ENCODE assay signal across 9 cellular contexts in the genomic region with DNA sequence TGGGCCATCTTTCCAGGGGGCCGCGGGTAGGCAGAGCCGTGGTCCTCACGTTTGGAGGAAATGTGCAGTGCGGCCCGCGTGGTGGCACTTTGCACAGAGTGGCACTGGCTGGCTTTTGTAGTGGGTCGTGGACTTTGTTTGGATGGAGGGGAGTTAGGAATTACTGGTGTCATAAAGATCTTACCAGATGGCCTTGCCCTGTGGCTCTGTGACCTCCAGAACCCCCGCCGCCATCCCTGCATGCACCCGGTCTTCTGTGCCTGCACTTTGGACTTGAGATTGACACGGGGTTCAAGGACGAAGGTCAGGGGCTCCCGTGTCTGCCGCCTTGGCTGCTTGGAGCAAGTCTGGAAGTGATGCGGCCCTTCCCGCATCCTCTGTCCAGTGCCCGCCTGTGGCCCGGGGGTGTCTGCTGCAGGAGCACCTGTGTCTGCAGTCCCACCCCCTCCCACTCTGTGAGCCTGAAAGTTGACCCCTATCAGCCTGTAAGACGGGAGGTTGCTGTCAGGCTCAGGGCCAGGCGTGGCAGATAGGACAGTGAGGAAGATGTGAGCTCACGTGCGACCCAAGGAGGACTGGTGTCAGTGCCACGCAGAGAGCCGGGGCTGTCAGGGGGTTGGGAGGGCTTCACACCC. TPM values are rescaled to one million over a fixed set of nuclear protein-coding genes. Genes with fewer than 3 reads are reported as not detected.
DNase-seq lines count a peak whose midpoint lies in the region; ATAC-seq and TF ChIP-seq lines count a peak whose summit lies in the region.
"Had no signal": no experiment of that assay in that cellular context is flagged by ENCODE, and none has a peak within 500 bp of the region (broad histone marks: within the 10 kb centered on the region; RNA-seq: fewer than 3 reads in every experiment).

No MANE protein-coding gene starts in this region.

- H3K27me3 Mint-ChIP-seq in Caco-2 (ENCODE audit: insufficient read depth, unreplicated experiment): no peaks in the 10 kb centered on the region
- peaks cover 34% of the 10 kb centered on the region for H3K27me3 Mint-ChIP-seq in T-helper 17 cell
- peaks cover 8% of the 10 kb centered on the region for H3K27me3 Mint-ChIP-seq in glutamatergic neuron (ENCODE audit: unreplicated experiment)

- H3K36me3 ChIP-seq in Caco-2 (ENCODE audit: control insufficient read depth, insufficient read depth, low read length): no peaks in the 10 kb centered on the region
- no peaks in the 10 kb centered on the region for H3K36me3 ChIP-seq in rectal smooth muscle tissue (ENCODE audit: control insufficient read depth, insufficient read depth, low read length)

- H3K27ac Mint-ChIP-seq in Caco-2 (ENCODE audit: unreplicated experiment): peak overlapping the region; percentile 89
- no peak overlapping the region for H3K27ac Mint-ChIP-seq in T-helper 17 cell
- H3K27ac Mint-ChIP-seq in glutamatergic neuron (ENCODE audit: unreplicated experiment): no peak overlapping the region

- no peaks in the 10 kb centered on the region for H3K9me3 Mint-ChIP-seq in Caco-2 (ENCODE audit: unreplicated experiment)
- peaks cover 5% of the 10 kb centered on the region for H3K9me3 Mint-ChIP-seq in glutamatergic neuron (ENCODE audit: unreplicated experiment)

- no peak overlapping the region for H3K27ac ChIP-seq in rectal smooth muscle tissue (ENCODE audit: low read depth, low read length)

- CTCF ChIA-PET in Caco-2 (lab: Charles Lee): interaction anchor here (0.5 to 2.5 kb wide), 8 partner anchors 7 to 320 kb away, joined by 3 to 10 read pairs (median 4); partner anchors contain the start of gene ZNF57

- H3K36me3 Mint-ChIP-seq in Caco-2 (ENCODE audit: insufficient read depth, unreplicated experiment) (no peaks in the 10 kb centered on the region), T-helper 17 cell (ENCODE audit: low read depth) (peaks cover 2% of the 10 kb centered on the region), glutamatergic neuron (ENCODE audit: unreplicated experiment) (no peaks in the 10 kb centered on the region)

- H3K9me3 ChIP-seq in Caco-2 (no peaks in the 10 kb centered on the region), T-helper 17 cell (ENCODE audit: control insufficient read depth, low read length, poor library complexity, severe bottlenecking) (no peaks in the 10 kb centered on the region)

- POLR2A ChIA-PET in Caco-2 (lab: Charles Lee): no interaction called here

- H3K4me1 Mint-ChIP-seq in Caco-2 (ENCODE audit: low read depth, unreplicated experiment) (no peaks in the 10 kb centered on the region), T-helper 17 cell (peaks cover 24% of the 10 kb centered on the region), glutamatergic neuron (ENCODE audit: low read depth, unreplicated experiment) (peaks cover 23% of the 10 kb centered on the region)

- H3K4me3 ChIP-seq in Caco-2 (ENCODE audit: low read depth, low read length): peak overlapping the region; percentile 99
- peak overlapping the region; percentile 74 for H3K4me3 ChIP-seq in rectal smooth muscle tissue (ENCODE audit: low read length)

- H3K4me1 ChIP-seq in Caco-2: peaks cover 31% of the 10 kb centered on the region
- H3K4me1 ChIP-seq in rectal smooth muscle tissue (ENCODE audit: control insufficient read depth, insufficient read depth, low read length): peaks cover 29% of the 10 kb centered on the region

- peak in 1 of 2 experiments; percentile 47 for DNase-seq in Caco-2
- no peak for DNase-seq in T-helper 17 cell
- DNase-seq in glutamatergic neuron: no peak
- DNase-seq in HPDE6-E6E7 (ENCODE audit: extremely low spot score): no peak
- DNase-seq in hypothalamus (lab: John Stamatoyannopoulos, UW): no peak
- no peak for DNase-seq in midbrain (lab: John Stamatoyannopoulos, UW)

- no peak for TF ChIP-seq CTCF in Caco-2 (IDR thresholded peaks at IDR 0.05; ENCODE audit: insufficient read depth in 1 of 2, low read depth in 1 of 2, low read length in 1 of 2, severe bottlenecking in 1 of 2, unreplicated experiment in 1 of 2)
- TF ChIP-seq CTCF in glutamatergic neuron (IDR thresholded peaks at IDR 0.05; ENCODE audit: partially characterized antibody, unreplicated experiment): no peak

- BruUV-seq in Caco-2 (replicated peaks; lab: Mats Ljungman, UMichigan): TSS peak; percentile 56

- intact Hi-C loops in Caco-2 (cut with micrococcal nuclease; ENCODE audit: unreplicated experiment): no loop called here

- H3K4me3 Mint-ChIP-seq in Caco-2 (ENCODE audit: unreplicated experiment) (peak overlapping the region; percentile 87), T-helper 17 cell (peak overlapping the region; percentile 86), glutamatergic neuron (ENCODE audit: unreplicated experiment) (peak overlapping the region; percentile 87)

- ATAC-seq in T-helper 17 cell: no peak
- no peak for ATAC-seq in GM19328 (IDR thresholded peaks at IDR 0.05; ENCODE audit: unreplicated experiment)

- H3K9ac ChIP-seq in rectal smooth muscle tissue (ENCODE audit: low read length): peak overlapping the region; percentile 14

- H3K27me3 ChIP-seq in Caco-2 (replicated peaks; ENCODE audit: control insufficient read depth, insufficient read depth, low read length) (no peaks in the 10 kb centered on the region), rectal smooth muscle tissue (ENCODE audit: control insufficient read depth, insufficient read depth, low read length) (no peaks in the 10 kb centered on the region)

RNA-seq across cellular contexts. Expression of gene GNA11, which starts 2.2 kb away (rescaled TPM):
- total RNA-seq in Caco-2 (2022): 50.0 and 50.7 TPM in 2 replicates
- 1 to 10 TPM in 1 of 2 donors, under 1 TPM in 1; 0.85 to 1.6 TPM for total RNA-seq in T-helper 17 cell
- 32.4 TPM for total RNA-seq in glutamatergic neuron (ENCODE audit: unreplicated experiment)

RNA-seq across cellular contexts. Expression of gene TLE5, which starts 34.1 kb away (rescaled TPM):
- total RNA-seq in Caco-2 (2022) (132 and 144 TPM in 2 replicates), T-helper 17 cell (100 to 1,000 TPM; 869 to 906 TPM), glutamatergic neuron (ENCODE audit: unreplicated experiment) (258 TPM)

RNA-seq across cellular contexts. Expression of gene GNA15, which starts 39.4 kb away (rescaled TPM):
- total RNA-seq in Caco-2 (2022) (not detected in 2 replicates), T-helper 17 cell (10 to 100 TPM; 28.7 to 54.1 TPM), glutamatergic neuron (ENCODE audit: unreplicated experiment) (not detected)
- total RNA-seq: SK-MEL-5 had no signal

Comparison
In these comparisons a context has a peak if more than half of its experiments do, and no peak if none do; other contexts are left out.
1. RNA of gene GNA11, which starts 2.2 kb away (total RNA-seq): 50.0 to 50.7 TPM in Caco-2 and 32.4 TPM in glutamatergic neuron (single experiment); 0.85 to 1.6 TPM in T-helper 17 cell; every median in the first group is over 10 times any median in the second.
2. RNA of gene GNA15, which starts 39.4 kb away (total RNA-seq): 28.7 to 54.1 TPM in T-helper 17 cell; not detected in glutamatergic neuron (single experiment) and not detected in Caco-2; every median in the first group is over 10 times any median in the second.
3. Peak in every context shown above with its lines, with median percentiles within 50 percentile points of each other: H3K4me3 Mint-ChIP-seq.